ENCODE assay signal across 8 cellular contexts in genomic region chr9:96565684-96566360, GRCh38.
A peak's percentile ranks its signal among the peaks of the same experiment; 100 is the strongest.
DNase-seq lines count a peak whose midpoint lies in the region; TF ChIP-seq lines count a peak whose summit lies in the region.

No MANE protein-coding gene starts in this region.

- no peaks in the 10 kb centered on the region for H3K36me3 ChIP-seq in ACC112 (ENCODE audit: insufficient read depth, low read length)
- H3K36me3 ChIP-seq in KMS-11 (ENCODE audit: insufficient read depth): no peaks in the 10 kb centered on the region
- H3K36me3 ChIP-seq in muscle layer of colon (ENCODE audit: insufficient read depth, low read length): peaks cover 15% of the 10 kb centered on the region

- H2AFZ ChIP-seq in ACC112 (ENCODE audit: low read length, unreplicated experiment): no peak overlapping the region
- peak overlapping the region; percentile 100; the same call in 1 of the 2 replicates for H2AFZ ChIP-seq in KMS-11 (ENCODE audit: low read depth)

- no peaks in the 10 kb centered on the region for H3K9me3 ChIP-seq in muscle layer of colon (ENCODE audit: low read length)

- no peaks in the 10 kb centered on the region for H4K20me1 ChIP-seq in KMS-11 (ENCODE audit: insufficient read depth)

- H3K4me2 ChIP-seq in KMS-11: peak overlapping the region; percentile 93

- H3K9ac ChIP-seq in KMS-11 (no peak overlapping the region), muscle layer of colon (ENCODE audit: low read length) (no peak overlapping the region)

- TF ChIP-seq CTCF in KMS-11 (conservative IDR thresholded peaks at IDR 0.05; ENCODE audit: low read depth, low read length) (no peak), coronary artery (IDR thresholded peaks at IDR 0.05) (no peak)

- H3K27me3 ChIP-seq in ACC112 (ENCODE audit: insufficient read depth, low read length) (no peaks in the 10 kb centered on the region), KMS-11 (ENCODE audit: insufficient read depth, low read depth) (no peaks in the 10 kb centered on the region; the same call in 1 of the 2 replicates), muscle layer of colon (ENCODE audit: control insufficient read depth in 1 of 2, insufficient read depth in 2 of 2, low read length in 2 of 2) (no peaks in the 10 kb centered on the region)

- no peak for DNase-seq in coronary artery (ENCODE audit: low spot score)
- DNase-seq in OCI-M2 (lab: John Stamatoyannopoulos, UW; ENCODE audit: unreplicated experiment): no peak
- no peak for DNase-seq in NCI-H2029 (lab: John Stamatoyannopoulos, UW)
- DNase-seq in NOMO-1 (lab: John Stamatoyannopoulos, UW; ENCODE audit: unreplicated experiment in 2 of 2): no peak
- DNase-seq in NCI-H524 treated with DMSO at 0.1 percent for 48 hours (lab: John Stamatoyannopoulos, UW): no peak

- H3K27ac ChIP-seq in ACC112 (ENCODE audit: low read depth, low read length) (no peak overlapping the region), KMS-11 (no peak overlapping the region), coronary artery (peak overlapping the region; percentile 92), muscle layer of colon (ENCODE audit: low read depth, low read length) (peak overlapping the region; percentile 77)

- no peaks in the 10 kb centered on the region for H3K79me2 ChIP-seq in ACC112 (ENCODE audit: control insufficient read depth, insufficient read depth, low read length, unreplicated experiment)
- H3K79me2 ChIP-seq in KMS-11 (ENCODE audit: insufficient read depth, low read depth): no peaks in the 10 kb centered on the region

- peak overlapping the region; percentile 88 for H3K4me3 ChIP-seq in ACC112 (ENCODE audit: low read depth, low read length)
- H3K4me3 ChIP-seq in KMS-11 (IDR thresholded peaks at IDR 0.05; ENCODE audit: insufficient read depth, low read depth, low read length): no peak overlapping the region
- peak overlapping the region; percentile 75 for H3K4me3 ChIP-seq in coronary artery
- peak overlapping the region; percentile 80 to 99 for H3K4me3 ChIP-seq in muscle layer of colon (ENCODE audit: low read depth in 1 of 2, low read length in 2 of 2)

- no peaks in the 10 kb centered on the region for H3K4me1 ChIP-seq in ACC112 (ENCODE audit: control insufficient read depth, insufficient read depth, low read length, unreplicated experiment)
- H3K4me1 ChIP-seq in KMS-11 (ENCODE audit: low read depth, poor library complexity, severe bottlenecking): peaks cover 33% of the 10 kb centered on the region
- peaks cover 3% of the 10 kb centered on the region for H3K4me1 ChIP-seq in muscle layer of colon (ENCODE audit: insufficient read depth, low read length)

Comparison
In these comparisons a context has a peak if more than half of its experiments do, and no peak if none do; other contexts are left out.
1. H3K27ac ChIP-seq: peak in coronary artery (2 of 2) and muscle layer of colon (single experiment); none in ACC112 (single experiment) and KMS-11 (single experiment).